21 cellular contexts compared by ENCODE assay signal in genomic region chr9:18594837-18595236, GRCh38.
A peak's percentile ranks its signal among the peaks of the same experiment; 100 is the strongest.
DNase-seq lines count a peak whose midpoint lies in the region; FAIRE-seq and TF ChIP-seq lines count a peak whose summit lies in the region.
"Had no signal": no experiment of that assay in that cellular context is flagged by ENCODE, and none has a peak within 500 bp of the region (broad histone marks: within the 10 kb centered on the region; RNA-seq: fewer than 3 reads in every experiment).

No MANE protein-coding gene starts in this region.

- H4K8ac ChIP-seq in neuronal stem cell (ENCODE audit: low read depth, low read length): no peak overlapping the region

- no peak overlapping the region for H2BK12ac ChIP-seq in neuronal stem cell (ENCODE audit: low read length)

- no peak overlapping the region for H3K4ac ChIP-seq in neuronal stem cell (ENCODE audit: low read length)

- intact Hi-C loops in mammary epithelial cell (cut with micrococcal nuclease): no loop called here
- intact Hi-C loops in breast epithelium (cut with DNase I; ENCODE audit: low total_unique reads): no loop called here

- H3K4me3 ChIP-seq in mammary epithelial cell (replicated peaks in 1 of 3; ENCODE audit: insufficient read depth in 1 of 3, low read depth in 2 of 3, low read length in 3 of 3): no peak overlapping the region
- no peak overlapping the region for H3K4me3 ChIP-seq in breast epithelium
- no peak overlapping the region for H3K4me3 ChIP-seq in fibroblast of mammary gland (ENCODE audit: control insufficient read depth, low read depth, low read length)
- no peak overlapping the region for H3K4me3 ChIP-seq in neuronal stem cell (ENCODE audit: low read length in 2 of 2)
- H3K4me3 ChIP-seq: BLaER1, GM23338 had no signal

- CTCF ChIA-PET in mammary epithelial cell (lab: Charles Lee; ENCODE audit: low non-redundant PET): no interaction called here

- no peak overlapping the region for H4K91ac ChIP-seq in neuronal stem cell (ENCODE audit: low read depth, low read length, poor library complexity)

- BruUV-seq in mammary epithelial cell (replicated peaks; lab: Mats Ljungman, UMichigan): no TSS peak

- H2BK15ac ChIP-seq in neuronal stem cell (ENCODE audit: low read length): no peak overlapping the region

- no peak overlapping the region for H2AK5ac ChIP-seq in neuronal stem cell (ENCODE audit: low read depth, low read length)

- TF ChIP-seq POLR2A in breast epithelium (IDR thresholded peaks at IDR 0.05): no peak

- H3K79me1 ChIP-seq in neuronal stem cell (ENCODE audit: low read depth, low read length): no peaks in the 10 kb centered on the region

- H3K4me2 ChIP-seq in mammary epithelial cell (ENCODE audit: insufficient read depth, low read depth, low read length) (no peak overlapping the region), neuronal stem cell (ENCODE audit: insufficient read depth, low read length, poor library complexity, severe bottlenecking) (no peak overlapping the region)
- H3K4me2 ChIP-seq: BLaER1, GM23338 had no signal

- H3K14ac ChIP-seq in neuronal stem cell (ENCODE audit: low read length): no peak overlapping the region

- no peaks in the 10 kb centered on the region for H3K27me3 ChIP-seq in mammary epithelial cell (ENCODE audit: insufficient read depth, low read length)
- no peaks in the 10 kb centered on the region for H3K27me3 ChIP-seq in breast epithelium
- no peaks in the 10 kb centered on the region for H3K27me3 ChIP-seq in neuronal stem cell (ENCODE audit: control insufficient read depth in 3 of 3, insufficient read depth in 3 of 3, low read depth in 1 of 3, low read length in 3 of 3)
- H3K27me3 ChIP-seq: BLaER1 had no signal

- TF ChIP-seq CTCF in mammary epithelial cell (conservative IDR thresholded peaks at IDR 0.05 in 1 of 2, IDR thresholded peaks at IDR 0.05 in 1 of 2; ENCODE audit: extremely low read depth in 1 of 2, insufficient read depth in 1 of 2, low read depth in 1 of 2, low read length in 2 of 2): no peak
- TF ChIP-seq CTCF in breast epithelium (IDR thresholded peaks at IDR 0.05): no peak
- TF ChIP-seq CTCF in fibroblast of mammary gland (conservative IDR thresholded peaks at IDR 0.05; ENCODE audit: control insufficient read depth, insufficient read depth, low read depth, low read length): no peak

- H3K36me3 ChIP-seq in mammary epithelial cell (ENCODE audit: insufficient read depth, low read length) (no peaks in the 10 kb centered on the region), breast epithelium (no peaks in the 10 kb centered on the region), neuronal stem cell (replicated peaks in 1 of 2; ENCODE audit: control insufficient read depth in 2 of 2, insufficient read depth in 2 of 2, low read length in 2 of 2) (peaks cover 0 to 2% of the 10 kb centered on the region in 2 donors)
- H3K36me3 ChIP-seq: BLaER1 had no signal

- no peak overlapping the region for H3K9ac ChIP-seq in mammary epithelial cell (ENCODE audit: insufficient read depth, low read length)
- H3K9ac ChIP-seq in neuronal stem cell (ENCODE audit: low read depth, low read length, poor library complexity): no peak overlapping the region
- H3K9ac ChIP-seq: BLaER1 had no signal

- FAIRE-seq in GM19239 (lab: Jason Lieb, UNC): no peak
- FAIRE-seq: A204.1, G401.6, GM12892 had no signal

- no peak overlapping the region for H3K18ac ChIP-seq in neuronal stem cell (ENCODE audit: low read length)

- DNase-seq in mammary epithelial cell (peak; percentile 36), breast epithelium (ENCODE audit: low spot score in 2 of 2) (no peak), fibroblast of mammary gland (ENCODE audit: low read depth) (peak; percentile 58), neuronal stem cell (ENCODE audit: low spot score) (no peak), NCI-H748 treated with DMSO at 0.1 percent for 48 hours (lab: John Stamatoyannopoulos, UW) (no peak), NCI-H748 (lab: John Stamatoyannopoulos, UW; ENCODE audit: unreplicated experiment) (no peak), cerebellar nuclear complex (lab: John Stamatoyannopoulos, UW) (no peak), GM19239 (ENCODE audit: insufficient read length, low spot score) (no peak)
- DNase-seq: Caco-2; CD4-positive, CD25-positive, alpha-beta regulatory T cell; CD8-positive, alpha-beta T cell; DMS153; DND-41; H9 had no signal

- no peaks in the 10 kb centered on the region for H3K79me2 ChIP-seq in mammary epithelial cell (ENCODE audit: insufficient read depth, low read length)

- no peaks in the 10 kb centered on the region for H4K20me1 ChIP-seq in mammary epithelial cell (ENCODE audit: insufficient read depth, low read length)
- H4K20me1 ChIP-seq: BLaER1 had no signal

- no peak overlapping the region for H2BK120ac ChIP-seq in neuronal stem cell (ENCODE audit: low read depth, low read length)

- in situ Hi-C loops in mammary epithelial cell (cut with MboI; ENCODE audit: low sequenced_read_pairs in 2 of 2): no loop called here

- H3K9me3 ChIP-seq in mammary epithelial cell (replicated peaks; ENCODE audit: insufficient read depth, low read length) (peaks cover 5% of the 10 kb centered on the region), breast epithelium (peaks cover 13 to 18% of the 10 kb centered on the region in 2 donors), neuronal stem cell (replicated peaks in 1 of 2; ENCODE audit: control insufficient read depth in 2 of 2, insufficient read depth in 1 of 2, low read depth in 1 of 2, low read length in 2 of 2) (no peaks in the 10 kb centered on the region)
- H3K9me3 ChIP-seq: Caco-2 had no signal

- H3K23ac ChIP-seq in neuronal stem cell (ENCODE audit: low read depth, low read length, poor library complexity): no peak overlapping the region

- H2BK5ac ChIP-seq in neuronal stem cell (ENCODE audit: low read length): peak overlapping the region; percentile 69

- H3K4me1 ChIP-seq in mammary epithelial cell (ENCODE audit: insufficient read depth, low read length) (peaks cover 4% of the 10 kb centered on the region), breast epithelium (no peaks in the 10 kb centered on the region), neuronal stem cell (ENCODE audit: control insufficient read depth in 2 of 2, insufficient read depth in 1 of 2, low read depth in 1 of 2, low read length in 2 of 2) (no peaks in the 10 kb centered on the region)
- H3K4me1 ChIP-seq: BLaER1, Caco-2 had no signal

- dilution Hi-C loops in mammary epithelial cell (cut with HindIII; ENCODE audit: low sequenced_read_pairs): no loop called here

- H2AFZ ChIP-seq in mammary epithelial cell (ENCODE audit: low read depth, low read length) (no peak overlapping the region), neuronal stem cell (ENCODE audit: low read length) (no peak overlapping the region)
- H2AFZ ChIP-seq: GM23338 had no signal

- H3K27ac ChIP-seq in mammary epithelial cell (ENCODE audit: insufficient read depth, low read depth, low read length): no peak overlapping the region
- no peak overlapping the region for H3K27ac ChIP-seq in breast epithelium
- no peak overlapping the region for H3K27ac ChIP-seq in neuronal stem cell (replicated peaks; ENCODE audit: low read length)
- H3K27ac ChIP-seq: 22Rv1, BLaER1, C4-2B had no signal

Comparison
In these comparisons a context has a peak if more than half of its experiments do, and no peak if none do; other contexts are left out.
1. DNase-seq: peak in mammary epithelial cell (single experiment) and fibroblast of mammary gland (single experiment); none in breast epithelium (0 of 2), neuronal stem cell (single experiment), NCI-H748 treated with DMSO at 0.1 percent for 48 hours (single experiment), NCI-H748 (single experiment), cerebellar nuclear complex (0 of 2) and GM19239 (single experiment).